ENCODE assay signal across 26 cellular contexts in genomic region chr14:101185946-101186345, GRCh38.
"Had no signal": no experiment of that assay in that cellular context is flagged by ENCODE, and none has a peak within 500 bp of the region (broad histone marks: within the 10 kb centered on the region; RNA-seq: fewer than 3 reads in every experiment).

No MANE protein-coding gene starts in this region.

- H3K9ac ChIP-seq: parathyroid adenoma had no signal

- H3K4me1 Mint-ChIP-seq: stimulated activated naive CD8-positive, alpha-beta T cell treated with anti-CD3 and anti-CD28 coated beads, Interleukin-15, amount 100 ng/mL, for 72 hours had no signal

- H3K27me3 Mint-ChIP-seq: stimulated activated naive CD8-positive, alpha-beta T cell treated with anti-CD3 and anti-CD28 coated beads, Interleukin-15, amount 100 ng/mL, for 72 hours had no signal

- H3K4me3 ChIP-seq: coronary artery, left lung, right lobe of liver, suprapubic skin, transverse colon, upper lobe of right lung, uterus had no signal

- H3K27me3 ChIP-seq: neutrophil, right lobe of liver, transverse colon, upper lobe of right lung, uterus had no signal

- H3K4me1 ChIP-seq: left lung, parathyroid adenoma, right lobe of liver, suprapubic skin, transverse colon, upper lobe of right lung, uterus had no signal

- H3K4me3 Mint-ChIP-seq: naive thymus-derived CD4-positive, alpha-beta T cell; stimulated activated naive CD8-positive, alpha-beta T cell treated with anti-CD3 and anti-CD28 coated beads, Interleukin-15, amount 100 ng/mL, for 72 hours had no signal

- H3K27ac ChIP-seq: coronary artery, left lung, neutrophil, parathyroid adenoma, right lobe of liver, suprapubic skin, transverse colon, upper lobe of right lung, uterus had no signal

- FAIRE-seq: frontal cortex, small intestine had no signal

- H3K36me3 Mint-ChIP-seq: naive thymus-derived CD4-positive, alpha-beta T cell had no signal

- H3K36me3 ChIP-seq: left lung, neutrophil, right lobe of liver, suprapubic skin, transverse colon, upper lobe of right lung, uterus had no signal

- H3K27ac Mint-ChIP-seq: naive thymus-derived CD4-positive, alpha-beta T cell; progenitor cell of endocrine pancreas had no signal

- ATAC-seq: left cardiac atrium; left lung; naive thymus-derived CD4-positive, alpha-beta T cell; right lobe of liver; stimulated activated naive CD8-positive, alpha-beta T cell treated with anti-CD3 and anti-CD28 coated beads, Interleukin-15, amount 100 ng/mL, for 72 hours; upper lobe of right lung had no signal

- H3K9me3 ChIP-seq: left lung, neutrophil, right lobe of liver, suprapubic skin, transverse colon, upper lobe of right lung, uterus had no signal

- DNase-seq: dermis blood vessel endothelial cell; effector memory CD4-positive, alpha-beta T cell; erythroblast; left cardiac atrium; left lung; mammary epithelial cell; mesendoderm; midbrain; naive thymus-derived CD4-positive, alpha-beta T cell; small intestine; stimulated activated CD4-positive, alpha-beta T cell treated with anti-CD3 and anti-CD28 coated beads, Interleukin-12 subunit alpha, Interleukin-12 subunit beta, amount 100 ng/mL, for 4 hours; stimulated activated CD4-positive, alpha-beta T cell treated with anti-CD3 and anti-CD28 coated beads, Interleukin-1b, Interleukin-23, amount 100 ng/mL, for 48 hours; stimulated activated CD4-positive, alpha-beta T cell treated with anti-CD3 and anti-CD28 coated beads, Interleukin-4, amount 100 ng/mL, for 1 hour; stimulated activated CD8-positive, alpha-beta memory T cell treated with anti-CD3 and anti-CD28 coated beads, Interleukin-4, amount 100 ng/mL, for 48 hours; stimulated activated naive CD4-positive, alpha-beta T cell; stimulated activated naive CD8-positive, alpha-beta T cell treated with anti-CD3 and anti-CD28 coated beads, Interleukin-15, amount 100 ng/mL, for 72 hours; transverse colon had no signal
